In the genomic region with DNA sequence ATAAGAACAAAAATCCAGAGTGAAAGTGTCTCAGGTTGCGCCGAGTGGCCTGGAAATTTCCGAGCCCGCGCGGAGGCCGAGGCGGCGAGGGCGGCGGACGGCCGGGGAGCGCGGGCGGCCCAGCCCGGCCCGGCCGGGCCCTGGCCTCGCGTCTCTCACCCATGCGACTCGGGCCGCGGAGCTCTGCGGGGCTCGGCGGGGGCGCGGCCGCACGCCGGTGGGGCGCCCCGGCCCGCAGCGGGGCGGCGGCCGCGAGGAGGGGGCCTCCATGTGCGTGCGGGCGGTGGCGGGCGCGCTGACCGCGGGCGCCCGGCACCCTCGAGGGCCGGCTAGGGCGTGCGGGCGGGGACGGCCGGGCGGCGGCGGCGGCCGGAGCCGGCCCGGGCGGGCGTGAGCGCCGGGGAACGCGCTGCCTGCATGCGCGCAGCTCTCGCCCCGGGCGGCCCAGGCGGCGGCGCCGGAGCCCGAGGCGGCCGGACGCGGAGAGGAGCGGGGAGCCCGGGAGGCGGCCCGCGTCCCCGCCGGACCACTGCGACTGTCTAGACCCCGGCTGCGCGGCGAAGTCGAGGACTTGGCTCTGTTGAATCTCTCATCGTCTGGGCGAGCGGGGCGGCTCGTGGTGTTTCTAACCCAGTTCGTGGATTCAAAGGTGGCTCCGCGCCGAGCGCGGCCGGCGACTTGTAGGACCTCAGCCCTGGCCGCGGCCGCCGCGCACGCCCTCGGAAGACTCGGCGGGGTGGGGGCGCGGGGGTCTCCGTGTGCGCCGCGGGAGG, we compare ENCODE assay signal across 8 cellular contexts. TPM values are rescaled to one million over a fixed set of nuclear protein-coding genes. Genes with fewer than 3 reads are reported as not detected.
DNase-seq lines count a peak whose midpoint lies in the region; ATAC-seq, FAIRE-seq and TF ChIP-seq lines count a peak whose summit lies in the region.

TSS of gene EN2 (plus strand) at position 586 of the 773 bp plus-strand sequence. CDS start 249 bp downstream, outside the sequence.

- H3K4me3 Mint-ChIP-seq in activated T-helper 1 cell treated with anti-CD3 and anti-CD28 coated beads, Interleukin-12 subunit alpha, Interleukin-12 subunit beta, Interleukin-2, Interleukin-4 antibody, amounts not matched to agents 30 ng/mL and 10 ng/mL and 1 ng/mL, durations not matched to agents 14 hours and 24 hours and 36 hours = peak within 1 kb of the TSS; percentile 5

- no peaks in the 10 kb centered on the region for H3K9me3 Mint-ChIP-seq in activated T-helper 1 cell treated with anti-CD3 and anti-CD28 coated beads, Interleukin-12 subunit alpha, Interleukin-12 subunit beta, Interleukin-2, Interleukin-4 antibody, amounts not matched to agents 30 ng/mL and 10 ng/mL and 1 ng/mL, durations not matched to agents 14 hours and 24 hours and 36 hours

- CTCF ChIA-PET in SK-N-SH (lab: Yijun Ruan, JAX) = interaction anchor here (1.0 to 1.2 kb wide), 2 partner anchors 78 to 141 kb away, joined by 3 to 5 read pairs; no protein-coding TSS in a partner anchor

- no peak for FAIRE-seq in keratinocyte (lab: Jason Lieb, UNC)

- H3K27ac Mint-ChIP-seq in activated T-helper 1 cell treated with anti-CD3 and anti-CD28 coated beads, Interleukin-12 subunit alpha, Interleukin-12 subunit beta, Interleukin-2, Interleukin-4 antibody, amounts not matched to agents 30 ng/mL and 10 ng/mL and 1 ng/mL, durations not matched to agents 14 hours and 24 hours and 36 hours = peak within 1 kb of the TSS; percentile 70

- H3K36me3 ChIP-seq in SK-N-SH (replicated peaks in 1 of 2; ENCODE audit: control insufficient read depth in 1 of 2, insufficient read depth in 2 of 2, low read length in 1 of 2) (no peaks in the 10 kb centered on the region), keratinocyte (ENCODE audit: control insufficient read depth in 2 of 2, extremely low read depth in 1 of 2, insufficient read depth in 2 of 2, low read length in 2 of 2) (no peaks in the 10 kb centered on the region), stomach smooth muscle (ENCODE audit: control insufficient read depth in 2 of 2, insufficient read depth in 2 of 2, low read length in 2 of 2) (no peaks in the 10 kb centered on the region)

- H3K4me2 ChIP-seq in SK-N-SH (peak within 1 kb of the TSS; percentile 93), keratinocyte (ENCODE audit: control insufficient read depth, extremely low read depth, insufficient read depth, low read depth, low read length) (peak within 1 kb of the TSS; percentile 82)

- H2AFZ ChIP-seq in SK-N-SH (ENCODE audit: low read depth) (peak within 1 kb of the TSS; percentile 74), keratinocyte (ENCODE audit: control insufficient read depth, low read length) (peak within 1 kb of the TSS; percentile 68)

- no peaks in the 10 kb centered on the region for H3F3A ChIP-seq in SK-N-SH (replicated peaks; ENCODE audit: insufficient read depth)

- TF ChIP-seq RAD21 in SK-N-SH (IDR thresholded peaks at IDR 0.05; ENCODE audit: low read length) = no peak

- POLR2A ChIA-PET in SK-N-SH (lab: Yijun Ruan, JAX) = no interaction called here

- peaks cover 69% of the 10 kb centered on the region for H3K27me3 Mint-ChIP-seq in activated T-helper 1 cell treated with anti-CD3 and anti-CD28 coated beads, Interleukin-12 subunit alpha, Interleukin-12 subunit beta, Interleukin-2, Interleukin-4 antibody, amounts not matched to agents 30 ng/mL and 10 ng/mL and 1 ng/mL, durations not matched to agents 14 hours and 24 hours and 36 hours (ENCODE audit: insufficient read depth)

- no peak for ATAC-seq in SK-N-SH treated with all-trans-retinoic acid at 6 μM for 48 hours
- ATAC-seq in HG03159 (IDR thresholded peaks at IDR 0.05; ENCODE audit: unreplicated experiment) = no peak

- DNase-seq in SK-N-SH = peak; percentile 75
- no peak for DNase-seq in activated T-helper 1 cell treated with anti-CD3 and anti-CD28 coated beads, Interleukin-12 subunit alpha, Interleukin-12 subunit beta, Interleukin-2, Interleukin-4 antibody, amounts not matched to agents 30 ng/mL and 10 ng/mL and 1 ng/mL, durations not matched to agents 14 hours and 24 hours and 36 hours (ENCODE audit: low spot score)
- DNase-seq in keratinocyte (ENCODE audit: low read depth, low spot score) = no peak
- no peak for DNase-seq in AG20443 (ENCODE audit: low spot score)
- no peak for DNase-seq in islet precursor cell

- intact Hi-C loops in activated T-helper 1 cell treated with anti-CD3 and anti-CD28 coated beads, Interleukin-12 subunit alpha, Interleukin-12 subunit beta, Interleukin-2, Interleukin-4 antibody, amounts not matched to agents 30 ng/mL and 10 ng/mL and 1 ng/mL, durations not matched to agents 14 hours and 24 hours and 36 hours (cut with micrococcal nuclease) = loop anchor here (1.0 to 2.0 kb wide), 5 partner anchors 9 to 1543 kb away; no protein-coding TSS in a partner anchor

- dilution Hi-C loops in keratinocyte (cut with MboI; ENCODE audit: extremely low pct_ligation_motif_present, low sequenced_read_pairs) = no loop called here

- no peaks in the 10 kb centered on the region for H3K9me2 ChIP-seq in SK-N-SH

- 0% methylated on average over 21 of the region's 126 CpGs for WGBS in SK-N-SH (ENCODE audit: low lambda C conversion rate)

- no peak within 1 kb of the TSS for H3K9ac ChIP-seq in SK-N-SH
- H3K9ac ChIP-seq in keratinocyte (ENCODE audit: control insufficient read depth, extremely low read depth, insufficient read depth, low read length) = no peak within 1 kb of the TSS
- H3K9ac ChIP-seq in stomach smooth muscle (ENCODE audit: low read length in 2 of 2) = no peak within 1 kb of the TSS

- peaks cover 96% of the 10 kb centered on the region for H3K27me3 ChIP-seq in SK-N-SH (ENCODE audit: insufficient read depth)
- peaks cover 97% of the 10 kb centered on the region for H3K27me3 ChIP-seq in keratinocyte (ENCODE audit: control insufficient read depth, extremely low read depth, insufficient read depth, low read length)
- peaks cover 72 to 95% of the 10 kb centered on the region in 2 donors for H3K27me3 ChIP-seq in stomach smooth muscle (ENCODE audit: control insufficient read depth in 1 of 2, insufficient read depth in 2 of 2, low read length in 2 of 2)

- TF ChIP-seq CTCF in SK-N-SH (IDR thresholded peaks at IDR 0.05) (no peak), keratinocyte (optimal IDR thresholded peaks at IDR 0.05 in 1 of 3, IDR thresholded peaks at IDR 0.05 in 1 of 3, conservative IDR thresholded peaks at IDR 0.05 in 1 of 3; ENCODE audit: extremely low read depth in 1 of 3, insufficient read depth in 2 of 3, low read length in 3 of 3) (no peak)

- H3K27ac ChIP-seq in SK-N-SH (ENCODE audit: low read depth in 2 of 2, low read length in 1 of 2) (no peak within 1 kb of the TSS), keratinocyte (ENCODE audit: control insufficient read depth, insufficient read depth, low read length) (no peak within 1 kb of the TSS), stomach smooth muscle (ENCODE audit: low read length) (no peak within 1 kb of the TSS)

- H3K9me3 ChIP-seq in SK-N-SH = no peaks in the 10 kb centered on the region
- H3K9me3 ChIP-seq in keratinocyte (ENCODE audit: control insufficient read depth, low read depth, low read length) = no peaks in the 10 kb centered on the region
- no peaks in the 10 kb centered on the region for H3K9me3 ChIP-seq in stomach smooth muscle (ENCODE audit: control insufficient read depth in 2 of 2, low read length in 2 of 2)

- TF ChIP-seq EP300 in SK-N-SH (IDR thresholded peaks at IDR 0.05; ENCODE audit: borderline replicate concordance in 1 of 2, low read depth in 1 of 2, low read length in 1 of 2) = no peak

- H3K4me1 ChIP-seq in SK-N-SH (ENCODE audit: control insufficient read depth in 1 of 2, insufficient read depth in 2 of 2, low read depth in 1 of 2, low read length in 1 of 2) = peaks cover 8% of the 10 kb centered on the region in 2 experiments; a peak in 3 of 4 replicates
- no peaks in the 10 kb centered on the region for H3K4me1 ChIP-seq in keratinocyte (ENCODE audit: control insufficient read depth, extremely low read depth, insufficient read depth, low read length)
- peaks cover 42% of the 10 kb centered on the region for H3K4me1 ChIP-seq in stomach smooth muscle (ENCODE audit: control insufficient read depth, insufficient read depth, low read length)

- H4K20me1 ChIP-seq in SK-N-SH (ENCODE audit: insufficient read depth) (peaks cover 21% of the 10 kb centered on the region), keratinocyte (ENCODE audit: control insufficient read depth, extremely low read depth, insufficient read depth, low read length) (peaks cover 4% of the 10 kb centered on the region)

- H3K4me1 Mint-ChIP-seq in activated T-helper 1 cell treated with anti-CD3 and anti-CD28 coated beads, Interleukin-12 subunit alpha, Interleukin-12 subunit beta, Interleukin-2, Interleukin-4 antibody, amounts not matched to agents 30 ng/mL and 10 ng/mL and 1 ng/mL, durations not matched to agents 14 hours and 24 hours and 36 hours (ENCODE audit: low read depth) = peaks cover 4% of the 10 kb centered on the region

- H3K79me2 ChIP-seq in SK-N-SH (ENCODE audit: insufficient read depth) (no peaks in the 10 kb centered on the region), keratinocyte (ENCODE audit: control insufficient read depth, insufficient read depth, low read length) (no peaks in the 10 kb centered on the region)

- no peaks in the 10 kb centered on the region for H3K36me3 Mint-ChIP-seq in activated T-helper 1 cell treated with anti-CD3 and anti-CD28 coated beads, Interleukin-12 subunit alpha, Interleukin-12 subunit beta, Interleukin-2, Interleukin-4 antibody, amounts not matched to agents 30 ng/mL and 10 ng/mL and 1 ng/mL, durations not matched to agents 14 hours and 24 hours and 36 hours (ENCODE audit: low read depth)

- peak within 1 kb of the TSS; percentile 42 to 64 for H3K4me3 ChIP-seq in SK-N-SH (ENCODE audit: low read depth in 2 of 2, low read length in 1 of 2)
- peak within 1 kb of the TSS; percentile 40 to 67 (median 55) for H3K4me3 ChIP-seq in keratinocyte (ENCODE audit: control insufficient read depth in 2 of 3, extremely low read depth in 1 of 3, insufficient read depth in 2 of 3, low read depth in 1 of 3, low read length in 3 of 3)
- peak within 1 kb of the TSS; percentile 57 to 71 for H3K4me3 ChIP-seq in stomach smooth muscle (ENCODE audit: low read length in 2 of 2)

- H3K9me1 ChIP-seq in keratinocyte (ENCODE audit: control insufficient read depth, extremely low read depth, insufficient read depth, low read length) = no peaks in the 10 kb centered on the region

RNA-seq across cellular contexts. Expression of gene EN2, which starts in this region (rescaled TPM):
- polyA plus RNA-seq in SK-N-SH (2012; rRNA removed) = 0.02 TPM in 1 of 2 replicates, not detected in the other
- 0.01 TPM in 1 of 2 replicates, not detected in the other for polyA plus RNA-seq in SK-N-SH (2012; cell fraction: cytosol; rRNA removed)
- polyA plus RNA-seq in SK-N-SH (2012; cell fraction: nucleus; rRNA removed) = 0.01 TPM in 1 of 2 replicates, not detected in the other
- total RNA-seq in activated T-helper 1 cell treated with anti-CD3 and anti-CD28 coated beads, Interleukin-12 subunit alpha, Interleukin-12 subunit beta, Interleukin-2, Interleukin-4 antibody, amounts not matched to agents 30 ng/mL and 10 ng/mL and 1 ng/mL, durations not matched to agents 14 hours and 24 hours and 36 hours = not detected in 2 replicates
- 0.05 to 0.14 TPM (median 0.09 TPM) in 3 replicates for polyA plus RNA-seq in keratinocyte
- polyA plus RNA-seq in keratinocyte (2011; ENCODE audit: low read depth) = 0.15 TPM
- polyA plus RNA-seq in keratinocyte (2011; cell fraction: cytosol; rRNA removed) = 0.16 and 0.23 TPM in 2 replicates
- polyA plus RNA-seq in keratinocyte (2011; cell fraction: nucleus; rRNA removed) = 0.31 and 0.56 TPM in 2 replicates
- polyA plus RNA-seq in keratinocyte (2012; ENCODE audit: low replicate concordance) = 0.14 and 0.24 TPM in 2 replicates
- polyA minus RNA-seq in keratinocyte = 0.26 TPM in 1 of 3 replicates, not detected in the others
- not detected for polyA minus RNA-seq in keratinocyte (2011; cell fraction: cytosol; rRNA and poly(A)+ RNA removed)
- 0.21 and 0.23 TPM in 2 replicates for polyA minus RNA-seq in keratinocyte (2011; cell fraction: nucleus; rRNA and poly(A)+ RNA removed)

Comparison
In these comparisons a context has a peak if more than half of its experiments do, and no peak if none do; other contexts are left out.
1. Peak in DNase-seq, H3K4me3 ChIP-seq and H3K4me2 ChIP-seq in SK-N-SH; RNA of the gene not detected or under 1 TPM.